Comparison of ENCODE assay signal across 29 cellular contexts in genomic region chr12:51702582-51702981, GRCh38.
"Had no signal": no experiment of that assay in that cellular context is flagged by ENCODE, and none has a peak within 500 bp of the region (broad histone marks: within the 10 kb centered on the region; RNA-seq: fewer than 3 reads in every experiment).

No MANE protein-coding gene starts in this region.

- H3K9me3 ChIP-seq: ascending aorta, esophagus muscularis mucosa, gastrocnemius medialis, heart left ventricle had no signal

- DNase-seq: activated CD4-positive, alpha-beta memory T cell treated with anti-CD3 and anti-CD28 coated beads for 36 hours; activated CD4-positive, alpha-beta T cell treated with anti-CD3 and anti-CD28 coated beads for 36 hours; activated CD4-positive, alpha-beta T cell treated with anti-CD3 and anti-CD28 coated beads, Interleukin-2, amount 10 ng/mL, durations not matched to agents 24 days and 14 days; activated CD4-positive, CD25-positive, alpha-beta regulatory T cell; activated CD4-positive, CD25-positive, alpha-beta regulatory T cell treated with anti-CD3 and anti-CD28 coated beads, Interleukin-2, amount 50 U/mL, for 72 hours; activated effector memory CD4-positive, alpha-beta T cell treated with Interleukin-2 at 50 U/mL for 16 hours; activated gamma-delta T cell treated with Interleukin-2 at 50 U/mL for 16 hours; activated naive CD4-positive, alpha-beta T cell treated with anti-CD3 and anti-CD28 coated beads, Interleukin-2, amount 50 U/mL, for 16 hours; activated naive CD4-positive, alpha-beta T cell treated with Interleukin-2 at 50 U/mL for 16 hours; activated T-cell treated with anti-CD3 and anti-CD28 coated beads, Interleukin-2, amount 50 U/mL, for 4 hours; amygdala; brain microvascular endothelial cell; caudate nucleus; cortex of kidney; dermis blood vessel endothelial cell; effector CD4-positive, alpha-beta T cell; effector memory CD8-positive, alpha-beta T cell; erythroblast; foreskin keratinocyte; gastrocnemius medialis; glutamatergic neuron; heart left ventricle; SW 1271; T-helper 1 cell; T-helper 17 cell; T1000 had no signal

- H3K4me3 ChIP-seq: ascending aorta, esophagus muscularis mucosa, gastrocnemius medialis, heart left ventricle had no signal

- H3K27me3 ChIP-seq: ascending aorta, brain microvascular endothelial cell, esophagus muscularis mucosa, foreskin keratinocyte, gastrocnemius medialis, heart left ventricle had no signal

- H3K4me1 ChIP-seq: ascending aorta, esophagus muscularis mucosa, gastrocnemius medialis, heart left ventricle had no signal

- H3K27ac ChIP-seq: ascending aorta, brain microvascular endothelial cell, esophagus muscularis mucosa, foreskin keratinocyte, gastrocnemius medialis, heart left ventricle had no signal

- H3K36me3 ChIP-seq: ascending aorta, brain microvascular endothelial cell, esophagus muscularis mucosa, gastrocnemius medialis, heart left ventricle had no signal

- ATAC-seq: activated CD4-positive, alpha-beta T cell treated with anti-CD3 and anti-CD28 coated beads for 36 hours; activated T-cell treated with anti-CD3 and anti-CD28 coated beads, Interleukin-2, amount 50 U/mL, for 4 hours; activated T-helper 17 cell treated with anti-CD3 and anti-CD28 coated beads, Interleukin-2, amount 50 U/mL, for 72 hours; effector memory CD8-positive, alpha-beta T cell; foreskin keratinocyte; gastrocnemius medialis; heart left ventricle; T-helper 17 cell had no signal
